ENCODE assay signal across 32 cellular contexts in the genomic region with DNA sequence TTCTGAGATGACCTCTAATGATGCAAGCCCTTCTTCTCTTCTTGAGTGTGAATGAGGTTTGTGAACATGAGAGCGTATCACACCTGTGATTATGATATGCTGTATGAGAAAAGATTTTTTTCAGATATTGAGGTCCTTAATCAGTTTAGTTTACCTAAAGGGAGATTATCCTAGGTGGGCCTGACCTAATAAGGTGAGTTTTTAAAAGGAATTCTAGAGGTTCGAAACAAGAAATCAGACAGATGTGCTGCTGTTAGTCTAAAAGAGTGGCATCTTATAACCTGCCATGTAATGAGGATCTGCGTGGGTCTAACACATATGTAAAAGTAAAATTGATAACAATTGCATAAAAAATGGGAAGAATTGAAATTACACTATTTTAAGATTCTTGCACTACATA. TPM values are rescaled to one million over a fixed set of nuclear protein-coding genes. Genes with fewer than 3 reads are reported as not detected.
DNase-seq lines count a peak whose midpoint lies in the region; ATAC-seq, FAIRE-seq and TF ChIP-seq lines count a peak whose summit lies in the region.
"Had no signal": no experiment of that assay in that cellular context is flagged by ENCODE, and none has a peak within 500 bp of the region (broad histone marks: within the 10 kb centered on the region; RNA-seq: fewer than 3 reads in every experiment).

No MANE protein-coding gene starts in this region.

- DNase-seq in GM19239 (ENCODE audit: insufficient read length, low spot score) (no peak), K562 (ENCODE audit: extremely low read depth in 1 of 4, low spot score in 3 of 4) (no peak), esophagus squamous epithelium (lab: John Stamatoyannopoulos, UW) (no peak), left cardiac atrium (no peak)
- DNase-seq: 8988T; ACHN; AML-193; BE2C; C1 segment of cervical spinal cord; Caco-2; Calu3; CD4-positive, alpha-beta memory T cell; CD4-positive, alpha-beta T cell; CD4-positive, CD25-positive, alpha-beta regulatory T cell; CD8-positive, alpha-beta memory T cell; CD8-positive, alpha-beta T cell; COR-L47; DMS 273 treated with DMSO at 0.1 percent for 48 hours; DMS153; DMS53; DMS79; DMS79 treated with DMSO at 0.1 percent for 48 hours; DND-41; EL had no signal

- no peak overlapping the region for H3K9ac ChIP-seq in K562 (ENCODE audit: insufficient read depth in 1 of 2, low read depth in 2 of 2, low read length in 2 of 2)
- H3K9ac ChIP-seq: BLaER1; BLaER1 treated with 17β-estradiol and CSF1 and Interleukin-3, amounts not matched to agents 10 nM and 100 nM had no signal

- no peak for ATAC-seq in K562
- no peak for ATAC-seq in HG03571 (IDR thresholded peaks at IDR 0.05; ENCODE audit: unreplicated experiment)
- ATAC-seq in left cardiac atrium = no peak
- ATAC-seq: A549; CD8-positive, alpha-beta T cell had no signal

- no peaks in the 10 kb centered on the region for H4K20me1 ChIP-seq in K562 (replicated peaks; ENCODE audit: control insufficient read depth, insufficient read depth, low read length)
- H4K20me1 ChIP-seq: BLaER1; BLaER1 treated with 17β-estradiol and CSF1 and Interleukin-3, amounts not matched to agents 10 nM and 100 nM had no signal

- CTCF ChIA-PET in HEK293 (lab: Yijun Ruan, JAX) (no interaction called here), K562 (lab: Yijun Ruan, JAX; ENCODE audit: low intra/inter-chr PET ratio) (no interaction called here)

- no peak overlapping the region for H2AFZ ChIP-seq in K562 (ENCODE audit: low read depth, low read length)

- no peaks in the 10 kb centered on the region for H3K9me1 ChIP-seq in K562 (ENCODE audit: control insufficient read depth, insufficient read depth, low read length)

- BruUV-seq in K562 (replicated peaks; lab: Mats Ljungman, UMichigan) = no TSS peak

- POLR2A ChIA-PET in HEK293 (lab: Yijun Ruan, JAX) = no interaction called here
- POLR2A ChIA-PET in K562 (lab: Yijun Ruan, JAX) = no interaction called here

- 2% methylated on average over 3 of the region's 3 CpGs for WGBS in K562 (ENCODE audit: insufficient coverage, low coverage, missing lambda C conversion rate)
- WGBS in esophagus squamous epithelium, 2 donors = 91 to 93% methylated on average over 3 of the region's 3 CpGs

- no peak for TF ChIP-seq EP300 in K562 (IDR thresholded peaks at IDR 0.05; ENCODE audit: low read length)

- no peak overlapping the region for H3K4me2 ChIP-seq in K562 (ENCODE audit: insufficient read depth, low read length)
- H3K4me2 ChIP-seq: A549; BLaER1; BLaER1 treated with 17β-estradiol and CSF1 and Interleukin-3, amounts not matched to agents 10 nM and 100 nM had no signal

- no peak for TF ChIP-seq RAD21 in K562 (CRISPR knock-in tag; conservative IDR thresholded peaks at IDR 0.05 in 1 of 2, IDR thresholded peaks at IDR 0.05 in 1 of 2)

- in situ Hi-C loops in K562 (cut with MboI) = no loop called here

- H3K4me1 ChIP-seq in HEK293 (ENCODE audit: control insufficient read depth, insufficient read depth, low read length) = no peaks in the 10 kb centered on the region
- H3K4me1 ChIP-seq in K562 (replicated peaks in 1 of 2; ENCODE audit: control insufficient read depth in 2 of 2, insufficient read depth in 2 of 2, low read length in 2 of 2) = no peaks in the 10 kb centered on the region
- H3K4me1 ChIP-seq in esophagus squamous epithelium = no peaks in the 10 kb centered on the region
- H3K4me1 ChIP-seq: A549, BE2C, BLaER1, Caco-2 had no signal

- H3K27ac ChIP-seq in HEK293 (ENCODE audit: extremely low read depth, low read depth, low read length) = no peak overlapping the region
- H3K27ac ChIP-seq in K562 (ENCODE audit: extremely low read depth, low read depth, low read length) = no peak overlapping the region
- H3K27ac ChIP-seq in esophagus squamous epithelium = no peak overlapping the region
- H3K27ac ChIP-seq: 22Rv1; A549; BLaER1; BLaER1 treated with 17β-estradiol and CSF1 and Interleukin-3, amounts not matched to agents 10 nM and 100 nM; C4-2B had no signal

- FAIRE-seq in GM19239 (lab: Jason Lieb, UNC) (peak; percentile 4), K562 (lab: Jason Lieb, UNC) (no peak)
- FAIRE-seq: A549, D721Med had no signal

- H3K27me3 ChIP-seq in K562 (ENCODE audit: control insufficient read depth in 2 of 2, insufficient read depth in 2 of 2, low read length in 2 of 2) (no peaks in the 10 kb centered on the region), esophagus squamous epithelium (no peaks in the 10 kb centered on the region)
- H3K27me3 ChIP-seq: BE2C; BLaER1; BLaER1 treated with 17β-estradiol and CSF1 and Interleukin-3, amounts not matched to agents 10 nM and 100 nM had no signal

- H3K4me3 ChIP-seq in HEK293 (ENCODE audit: low read depth, low read length) (no peak overlapping the region), K562 (no peak overlapping the region), esophagus squamous epithelium (no peak overlapping the region)
- H3K4me3 ChIP-seq: A549; BLaER1; BLaER1 treated with 17β-estradiol and CSF1 and Interleukin-3, amounts not matched to agents 10 nM and 100 nM had no signal

- TF ChIP-seq CTCF in HEK293 (tag by site-specific recombination; IDR thresholded peaks at IDR 0.05) = no peak
- no peak for TF ChIP-seq CTCF in K562 (IDR thresholded peaks at IDR 0.05 in 2 of 3, conservative IDR thresholded peaks at IDR 0.05 in 1 of 3; ENCODE audit: insufficient read depth in 2 of 3, low read depth in 1 of 3, low read length in 3 of 3)
- no peak for TF ChIP-seq CTCF in esophagus squamous epithelium (IDR thresholded peaks at IDR 0.05)

- TF ChIP-seq POLR2A in K562 (conservative IDR thresholded peaks at IDR 0.05) (no peak), esophagus squamous epithelium (IDR thresholded peaks at IDR 0.05) (no peak)

- no peaks in the 10 kb centered on the region for H3K36me3 ChIP-seq in HEK293 (ENCODE audit: control insufficient read depth in 2 of 2, insufficient read depth in 1 of 2, low read length in 2 of 2)
- H3K36me3 ChIP-seq in K562 (ENCODE audit: control insufficient read depth, insufficient read depth, low read length) = no peaks in the 10 kb centered on the region
- peaks cover 0 to 2% (median 0%) of the 10 kb centered on the region in 3 donors for H3K36me3 ChIP-seq in esophagus squamous epithelium
- H3K36me3 ChIP-seq: BE2C, BLaER1 had no signal

- no peaks in the 10 kb centered on the region for H3K79me2 ChIP-seq in K562 (ENCODE audit: control insufficient read depth, insufficient read depth, low read length)

- no peaks in the 10 kb centered on the region for H3K9me3 ChIP-seq in HEK293 (ENCODE audit: control insufficient read depth, insufficient read depth, low read depth, low read length)
- no peaks in the 10 kb centered on the region for H3K9me3 ChIP-seq in K562 (replicated peaks; ENCODE audit: control insufficient read depth, insufficient read depth, low read depth, low read length)
- peaks cover 0 to 2% (median 0%) of the 10 kb centered on the region in 3 donors for H3K9me3 ChIP-seq in esophagus squamous epithelium
- H3K9me3 ChIP-seq: A549, BE2C, BLaER1 had no signal

- intact Hi-C loops in K562 (cut with micrococcal nuclease) = no loop called here
- intact Hi-C loops in esophagus squamous epithelium (cut with DNase I) = no loop called here
- intact Hi-C loops in left cardiac atrium (cut with DNase I) = no loop called here

TF ChIP-seq in HEK293, 187 proteins besides CTCF, POLR2A, EP300 and RAD21:
- TF ChIP-seq ZNF157 (tag by site-specific recombination; IDR thresholded peaks at IDR 0.05) (no peak), ZNF10 (tag by site-specific recombination; IDR thresholded peaks at IDR 0.05) (peak; percentile 58; the same call in 1 of the 2 replicates)

TF ChIP-seq in K562, 482 proteins besides CTCF, POLR2A, EP300 and RAD21 (continues in another document):
- TF ChIP-seq NR2F6 (CRISPR knock-in tag; IDR thresholded peaks at IDR 0.05) (no peak), PHF20 (IDR thresholded peaks at IDR 0.05; ENCODE audit: partially characterized antibody) (no peak), ZNF239 (CRISPR knock-in tag; IDR thresholded peaks at IDR 0.05) (no peak), NFE2 (IDR thresholded peaks at IDR 0.05; ENCODE audit: low read depth) (no peak)
- TF ChIP-seq, protein P1, sequence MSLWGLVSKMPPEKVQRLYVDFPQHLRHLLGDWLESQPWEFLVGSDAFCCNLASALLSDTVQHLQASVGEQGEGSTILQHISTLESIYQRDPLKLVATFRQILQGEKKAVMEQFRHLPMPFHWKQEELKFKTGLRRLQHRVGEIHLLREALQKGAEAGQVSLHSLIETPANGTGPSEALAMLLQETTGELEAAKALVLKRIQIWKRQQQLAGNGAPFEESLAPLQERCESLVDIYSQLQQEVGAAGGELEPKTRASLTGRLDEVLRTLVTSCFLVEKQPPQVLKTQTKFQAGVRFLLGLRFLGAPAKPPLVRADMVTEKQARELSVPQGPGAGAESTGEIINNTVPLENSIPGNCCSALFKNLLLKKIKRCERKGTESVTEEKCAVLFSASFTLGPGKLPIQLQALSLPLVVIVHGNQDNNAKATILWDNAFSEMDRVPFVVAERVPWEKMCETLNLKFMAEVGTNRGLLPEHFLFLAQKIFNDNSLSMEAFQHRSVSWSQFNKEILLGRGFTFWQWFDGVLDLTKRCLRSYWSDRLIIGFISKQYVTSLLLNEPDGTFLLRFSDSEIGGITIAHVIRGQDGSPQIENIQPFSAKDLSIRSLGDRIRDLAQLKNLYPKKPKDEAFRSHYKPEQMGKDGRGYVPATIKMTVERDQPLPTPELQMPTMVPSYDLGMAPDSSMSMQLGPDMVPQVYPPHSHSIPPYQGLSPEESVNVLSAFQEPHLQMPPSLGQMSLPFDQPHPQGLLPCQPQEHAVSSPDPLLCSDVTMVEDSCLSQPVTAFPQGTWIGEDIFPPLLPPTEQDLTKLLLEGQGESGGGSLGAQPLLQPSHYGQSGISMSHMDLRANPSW (CRISPR knock-in tag; IDR thresholded peaks at IDR 0.05) = no peak

RNA-seq across cellular contexts. Expression of a gene that starts 33.8 kb away (rescaled TPM):
- total RNA-seq in K562 (2011; cell fraction: chromatin; rRNA removed; ENCODE audit: low replicate concordance) = 7.5 and 31.1 TPM in 2 replicates
- 4.7 and 6.4 TPM in 2 replicates for total RNA-seq in K562 (2011; cell fraction: nucleolus; rRNA removed)
- 12.5 and 14.7 TPM in 2 replicates for total RNA-seq in K562 (2011; cell fraction: nucleoplasm; rRNA removed)
- total RNA-seq in K562 (2014; rRNA removed) = 10.2 and 12.2 TPM in 2 replicates
- total RNA-seq in K562 (2014; rRNA removed; fragmentation: Illumina TruSeq; extraction: Trizol) = 16.4 and 18.2 TPM in 2 replicates
- total RNA-seq in K562 (2015; rRNA removed; fragmentation: Illumina TruSeq; extraction: Trizol) = 12.1 and 14.8 TPM in 2 replicates
- 9.2 and 9.9 TPM in 2 replicates for total RNA-seq in K562 (2021)
- 7.4 and 9.7 TPM in 2 replicates for polyA plus RNA-seq in K562 (2011; rRNA removed)
- polyA plus RNA-seq in K562 (2011; cell fraction: cytosol; rRNA removed) = 2.0 and 3.9 TPM in 2 replicates
- polyA plus RNA-seq in K562 (2011; cell fraction: nucleus; rRNA removed) = 7.3 and 8.1 TPM in 2 replicates
- polyA plus RNA-seq in K562 (2012) = 6.9 and 7.9 TPM in 2 replicates
- polyA plus RNA-seq in K562 (2014; fragmentation: Illumina TruSeq; extraction: Trizol) = 9.7 and 10.5 TPM in 2 replicates
- polyA plus RNA-seq in K562 (2014; fragmentation: Nextera tagmentation; extraction: Ambion mirVana) = 1 to 10 TPM; 5.0 to 6.6 TPM
- polyA plus RNA-seq in K562 (2014; rRNA removed) = 9.3 and 11.6 TPM in 2 replicates
- 13.9 and 16.8 TPM in 2 replicates for polyA minus RNA-seq in K562 (2011; rRNA and poly(A)+ RNA removed)
- 5.2 TPM in 2 replicates for polyA minus RNA-seq in K562 (2011; cell fraction: cytosol; rRNA and poly(A)+ RNA removed)
- 11.3 and 19.5 TPM in 2 replicates for polyA minus RNA-seq in K562 (2011; cell fraction: nucleus; rRNA and poly(A)+ RNA removed)
- 10 to 100 TPM in 1 of 4 donors, 1 to 10 TPM in 3; 3.0 to 13.5 (median 6.7) TPM for total RNA-seq in esophagus squamous epithelium
- 10 to 100 TPM; 16.8 to 19.5 TPM for total RNA-seq in left cardiac atrium
